Comparison of ENCODE assay signal across 8 cellular contexts in genomic region chr10:95655571-95656290, GRCh38. TPM values are rescaled to one million over a fixed set of nuclear protein-coding genes. Genes with fewer than 3 reads are reported as not detected.
DNase-seq lines count a peak whose midpoint lies in the region; ATAC-seq and TF ChIP-seq lines count a peak whose summit lies in the region.

No MANE protein-coding gene starts in this region.

- no peaks in the 10 kb centered on the region for H3K27me3 Mint-ChIP-seq in nephron (ENCODE audit: low read depth)

- no peak for TF ChIP-seq EP300 in esophagus muscularis mucosa (IDR thresholded peaks at IDR 0.05)

- ATAC-seq in GM19043 (IDR thresholded peaks at IDR 0.05; ENCODE audit: low read depth, unreplicated experiment) = peak; percentile 10
- peak; percentile 14 for ATAC-seq in HG03442 (IDR thresholded peaks at IDR 0.05; ENCODE audit: unreplicated experiment)

- intact Hi-C loops in esophagus muscularis mucosa (cut with DNase I) (no loop called here), vagina (cut with DNase I) (no loop called here)

- no peaks in the 10 kb centered on the region for H3K27me3 ChIP-seq in esophagus muscularis mucosa
- no peaks in the 10 kb centered on the region for H3K27me3 ChIP-seq in vagina

- H3K4me1 ChIP-seq in esophagus muscularis mucosa (peaks cover 9 to 32% (median 24%) of the 10 kb centered on the region in 4 donors), vagina (peaks cover 25% of the 10 kb centered on the region)

- peak; percentile 62 for DNase-seq in esophagus muscularis mucosa (ENCODE audit: extremely low spot score)
- no peak for DNase-seq in vagina (ENCODE audit: extremely low spot score in 2 of 2)
- no peak for DNase-seq in HPDE6-E6E7 (ENCODE audit: extremely low spot score)

- peaks cover 31% of the 10 kb centered on the region for H3K36me3 Mint-ChIP-seq in nephron (ENCODE audit: low read depth)

- no peaks in the 10 kb centered on the region for H3K9me3 ChIP-seq in esophagus muscularis mucosa
- no peaks in the 10 kb centered on the region for H3K9me3 ChIP-seq in vagina

- H3K9me3 Mint-ChIP-seq in nephron = no peaks in the 10 kb centered on the region

- peaks cover 17% of the 10 kb centered on the region for H3K4me1 Mint-ChIP-seq in nephron

- H3K4me3 Mint-ChIP-seq in nephron = peak overlapping the region; percentile 99 to 100 (median 100)

- H3K27ac ChIP-seq in C4-2B (peak overlapping the region; percentile 89), esophagus muscularis mucosa (replicated peaks in 1 of 4) (peak overlapping the region; percentile 59 to 79 (median 74)), vagina (peak overlapping the region; percentile 51)

- TF ChIP-seq POLR2A in esophagus muscularis mucosa (IDR thresholded peaks at IDR 0.05; ENCODE audit: low read depth) = no peak
- no peak for TF ChIP-seq POLR2A in vagina (IDR thresholded peaks at IDR 0.05)

- H3K36me3 ChIP-seq in esophagus muscularis mucosa (peaks cover 15 to 23% (median 20%) of the 10 kb centered on the region in 4 donors), vagina (peaks cover 0 to 17% of the 10 kb centered on the region in 2 donors)

- peak overlapping the region; percentile 57 to 71 (median 67) for H3K27ac Mint-ChIP-seq in nephron

- TF ChIP-seq CTCF in C4-2B (conservative IDR thresholded peaks at IDR 0.05) (no peak), WI38 (IDR thresholded peaks at IDR 0.05; ENCODE audit: low read depth, low read length) (no peak), esophagus muscularis mucosa (IDR thresholded peaks at IDR 0.05) (no peak), nephron (IDR thresholded peaks at IDR 0.05; ENCODE audit: unreplicated experiment in 3 of 3) (no peak), vagina (IDR thresholded peaks at IDR 0.05) (no peak)

- peak overlapping the region; percentile 67 for H3K4me3 ChIP-seq in WI38 (ENCODE audit: low read depth, low read length)
- peak overlapping the region; percentile 80 to 96 (median 88) for H3K4me3 ChIP-seq in esophagus muscularis mucosa
- H3K4me3 ChIP-seq in vagina = peak overlapping the region; percentile 81 to 94

- WGBS in esophagus muscularis mucosa = 20% methylated on average over 17 of the region's 23 CpGs

RNA-seq across cellular contexts. Expression of gene ALDH18A1, which starts 0.8 kb away (rescaled TPM):
- total RNA-seq in esophagus muscularis mucosa (10 to 100 TPM; 13.7 to 27.7 (median 21.8) TPM), vagina (21.4 TPM)

RNA-seq across cellular contexts. Expression of gene TCTN3, which starts 38.0 kb away (rescaled TPM):
- total RNA-seq in esophagus muscularis mucosa = 10 to 100 TPM; 15.4 to 23.5 (median 21.8) TPM
- total RNA-seq in vagina = 15.2 TPM
